In genomic region chr6:26017567-26017966, GRCh38 we compare ENCODE assay signal across 9 cellular contexts. TPM values are rescaled to one million over a fixed set of nuclear protein-coding genes. Genes with fewer than 3 reads are reported as not detected.
DNase-seq lines count a peak whose midpoint lies in the region; ATAC-seq and TF ChIP-seq lines count a peak whose summit lies in the region.
"Had no signal": no experiment of that assay in that cellular context is flagged by ENCODE, and none has a peak within 500 bp of the region (broad histone marks: within the 10 kb centered on the region; RNA-seq: fewer than 3 reads in every experiment).

No MANE protein-coding gene starts in this region.

- CTCF ChIA-PET in A673 (lab: Charles Lee), result interaction anchor here (0.6 to 1.7 kb wide), 3 partner anchors 9 to 415 kb away, joined by 3 to 8 read pairs (median 3); no protein-coding TSS in a partner anchor
- CTCF ChIA-PET in activated naive CD4-positive, alpha-beta T cell treated with anti-CD3 and anti-CD28 coated beads for 36 hours (lab: Charles Lee), result interaction anchor here (0.6 to 7.1 kb wide), 11 partner anchors 9 to 727 kb away, joined by 3 to 83 read pairs (median 3); a partner anchor contains a TSS

- H3K4me1 Mint-ChIP-seq in activated naive CD4-positive, alpha-beta T cell treated with anti-CD3 and anti-CD28 coated beads for 36 hours (ENCODE audit: low read depth), result peaks cover 22% of the 10 kb centered on the region

- no peaks in the 10 kb centered on the region for H3K27me3 Mint-ChIP-seq in activated naive CD4-positive, alpha-beta T cell treated with anti-CD3 and anti-CD28 coated beads for 36 hours (ENCODE audit: low read depth)

- intact Hi-C loops in A673 (cut with micrococcal nuclease; ENCODE audit: unreplicated experiment) (no loop called here), head of caudate nucleus (cut with DNase I) (no loop called here), prostate gland (cut with DNase I) (no loop called here), upper lobe of right lung (cut with DNase I) (no loop called here)
- intact Hi-C loops in activated naive CD4-positive, alpha-beta T cell treated with anti-CD3 and anti-CD28 coated beads for 36 hours (cut with micrococcal nuclease), result loop anchor here (1.0 to 5.0 kb wide), 2 partner anchors 25 to 740 kb away; partner anchors contain the start of gene CARMIL1

- peak; percentile 88 for DNase-seq in A673 (ENCODE audit: low spot score)
- peak; percentile 81 for DNase-seq in NCI-H2029 (lab: John Stamatoyannopoulos, UW)
- peak; percentile 93 for DNase-seq in activated naive CD4-positive, alpha-beta T cell treated with anti-CD3 and anti-CD28 coated beads for 36 hours
- DNase-seq in head of caudate nucleus, result peak; percentile 38 to 92 (median 76)
- DNase-seq in prostate gland (ENCODE audit: low spot score), result peak; percentile 55
- DNase-seq in upper lobe of right lung, result peak; percentile 81

- POLR2A ChIA-PET in A673 (lab: Charles Lee; ENCODE audit: low non-redundant PET), result interaction anchor here (0.6 to 1.2 kb wide), 9 partner anchors 10 to 1863 kb away, joined by 3 to 8 read pairs (median 5); a partner anchor contains a TSS

- H3K4me1 ChIP-seq in A673 (ENCODE audit: insufficient read depth, low read length, poor library complexity, severe bottlenecking), result peaks cover 9% of the 10 kb centered on the region
- H3K4me1 ChIP-seq in prostate gland (replicated peaks), result no peaks in the 10 kb centered on the region
- H3K4me1 ChIP-seq in upper lobe of right lung, result peaks cover 13% of the 10 kb centered on the region

- peak; percentile 70 for TF ChIP-seq CTCF in A673 (conservative IDR thresholded peaks at IDR 0.05; ENCODE audit: low read depth, low read length)
- peak in 2 of 4 experiments; percentile 22 to 31 for TF ChIP-seq CTCF in prostate gland (IDR thresholded peaks at IDR 0.05)
- TF ChIP-seq CTCF in upper lobe of right lung (IDR thresholded peaks at IDR 0.05), result peak; percentile 45

- H3K27ac ChIP-seq in A673 (ENCODE audit: low read depth, low read length, poor library complexity, severe bottlenecking) (peak overlapping the region; percentile 67), prostate gland (peak overlapping the region; percentile 59 to 71), upper lobe of right lung (peak overlapping the region; percentile 67)
- H3K27ac ChIP-seq: A549 had no signal

- ATAC-seq in upper lobe of right lung, result peak; percentile 26
- ATAC-seq in GM21619 (IDR thresholded peaks at IDR 0.05; ENCODE audit: unreplicated experiment), result no peak
- ATAC-seq in HG03097 (IDR thresholded peaks at IDR 0.05; ENCODE audit: low FRiP score, unreplicated experiment), result no peak
- ATAC-seq: A549 had no signal

- H3K27me3 ChIP-seq in A673 (replicated peaks; ENCODE audit: insufficient read depth, low read depth, low read length, poor library complexity) (no peaks in the 10 kb centered on the region), prostate gland (replicated peaks; ENCODE audit: insufficient read depth) (no peaks in the 10 kb centered on the region), upper lobe of right lung (no peaks in the 10 kb centered on the region)

- peak; percentile 56 for TF ChIP-seq POLR2A in prostate gland (IDR thresholded peaks at IDR 0.05)

- 4% methylated on average over 21 of the region's 21 CpGs for WGBS in prostate gland

- H3K4me3 Mint-ChIP-seq in activated naive CD4-positive, alpha-beta T cell treated with anti-CD3 and anti-CD28 coated beads for 36 hours, result peak overlapping the region; percentile 74

- no peaks in the 10 kb centered on the region for H3K9me3 Mint-ChIP-seq in activated naive CD4-positive, alpha-beta T cell treated with anti-CD3 and anti-CD28 coated beads for 36 hours

- H3K36me3 ChIP-seq in A673 (ENCODE audit: insufficient read depth, low read length, poor library complexity, severe bottlenecking), result no peaks in the 10 kb centered on the region
- no peaks in the 10 kb centered on the region for H3K36me3 ChIP-seq in prostate gland
- no peaks in the 10 kb centered on the region for H3K36me3 ChIP-seq in upper lobe of right lung

- peak overlapping the region; percentile 83 for H3K27ac Mint-ChIP-seq in activated naive CD4-positive, alpha-beta T cell treated with anti-CD3 and anti-CD28 coated beads for 36 hours

- no TSS peak for BruUV-seq in A673 (replicated peaks; lab: Mats Ljungman, UMichigan)

- no peaks in the 10 kb centered on the region for H3K9me3 ChIP-seq in A673 (ENCODE audit: low read depth, low read length, poor library complexity, severe bottlenecking)
- H3K9me3 ChIP-seq in prostate gland, result no peaks in the 10 kb centered on the region
- no peaks in the 10 kb centered on the region for H3K9me3 ChIP-seq in upper lobe of right lung
- H3K9me3 ChIP-seq: A549 had no signal

- H3K36me3 Mint-ChIP-seq in activated naive CD4-positive, alpha-beta T cell treated with anti-CD3 and anti-CD28 coated beads for 36 hours (ENCODE audit: low read depth), result peaks cover 2% of the 10 kb centered on the region

- H3K4me3 ChIP-seq in A673 (ENCODE audit: low read depth, low read length, poor library complexity, severe bottlenecking), result peak overlapping the region; percentile 39
- H3K4me3 ChIP-seq in prostate gland, result peak overlapping the region; percentile 22 to 26
- peak overlapping the region; percentile 43 for H3K4me3 ChIP-seq in upper lobe of right lung
- H3K4me3 ChIP-seq: A549 had no signal

RNA-seq across cellular contexts. Expression of gene TRIM38, which starts 55.0 kb away (rescaled TPM):
- total RNA-seq in A673 (2021) (8.9 and 9.7 TPM in 2 replicates), prostate gland (10 to 100 TPM in 1 of 2 donors, 1 to 10 TPM in 1; 8.7 to 12.0 TPM), upper lobe of right lung (18.0 TPM)
- total RNA-seq in activated naive CD4-positive, alpha-beta T cell treated with anti-CD3 and anti-CD28 coated beads for 36 hours, result 10 to 100 TPM; 19.1 to 19.7 TPM
